In the genomic region with DNA sequence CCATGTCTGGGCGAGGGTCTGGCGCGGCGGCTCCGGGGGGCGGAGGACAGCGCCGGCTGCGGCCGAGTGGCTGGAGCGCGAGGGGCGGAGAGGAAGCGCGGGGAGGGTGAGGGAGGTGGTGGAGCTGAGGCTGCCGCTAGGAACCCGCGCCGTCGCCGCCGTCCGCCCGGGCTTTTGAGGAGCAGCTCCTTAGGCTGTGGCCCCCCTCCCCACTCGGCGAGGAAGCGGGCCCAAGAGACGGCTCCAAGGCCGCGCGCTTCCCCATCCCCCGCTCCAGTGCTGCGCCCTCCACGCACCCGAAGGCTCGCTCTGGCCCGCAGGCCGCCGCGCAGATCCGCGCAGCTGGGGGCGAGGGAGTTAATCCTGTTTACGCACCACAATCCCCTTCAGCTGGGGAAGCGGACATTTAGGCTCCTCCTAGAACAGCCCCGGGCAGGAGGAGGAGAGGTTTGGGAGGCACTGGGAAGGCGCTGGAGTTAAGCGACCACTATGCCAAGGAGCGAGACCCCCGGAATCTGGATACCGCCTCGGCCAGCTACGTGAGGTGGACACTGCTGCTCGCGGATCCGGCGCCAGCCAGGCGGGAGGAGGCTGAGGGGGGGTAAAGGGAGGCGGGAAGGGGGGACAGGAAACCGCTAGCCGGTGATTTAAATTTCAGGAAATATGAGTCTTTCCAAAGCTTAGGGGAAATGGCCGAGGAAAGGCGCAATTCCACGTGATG, we compare ENCODE assay signal across 8 cellular contexts. TPM values are rescaled to one million over a fixed set of nuclear protein-coding genes. Genes with fewer than 3 reads are reported as not detected.
DNase-seq lines count a peak whose midpoint lies in the region; ATAC-seq and TF ChIP-seq lines count a peak whose summit lies in the region.

CNRIP1 (minus strand) TSS at position 553 of the 721 bp plus-strand sequence; CDS start at position 4, 549 bp downstream.

- peak within 1 kb of the TSS; percentile 44 for H3K4me3 Mint-ChIP-seq in activated CD4-positive, alpha-beta memory T cell treated with anti-CD3 and anti-CD28 coated beads, Interleukin-2, amount 10 ng/mL, durations not matched to agents 7 days and 5 days

- TF ChIP-seq POLR2A in upper lobe of left lung (IDR thresholded peaks at IDR 0.05): peak in 3 of 4 donors; percentile 14 to 62 (median 36)

- H3K4me1 Mint-ChIP-seq in activated CD4-positive, alpha-beta memory T cell treated with anti-CD3 and anti-CD28 coated beads, Interleukin-2, amount 10 ng/mL, durations not matched to agents 7 days and 5 days: peaks cover 7% of the 10 kb centered on the region

- CTCF ChIA-PET in activated CD4-positive, alpha-beta memory T cell treated with anti-CD3 and anti-CD28 coated beads, Interleukin-2, amount 10 ng/mL, durations not matched to agents 7 days and 5 days (lab: Charles Lee): interaction anchor here (0.6 kb wide), 1 partner anchor 168 kb away, joined by 4 read pairs; no protein-coding TSS in a partner anchor

- peak within 1 kb of the TSS; percentile 78 for H3K9ac ChIP-seq in muscle layer of colon (ENCODE audit: low read length)

- H3K27ac ChIP-seq in muscle layer of colon (ENCODE audit: low read depth, low read length): peak within 1 kb of the TSS; percentile 87
- H3K27ac ChIP-seq in upper lobe of left lung: peak within 1 kb of the TSS; percentile 88 to 97 (median 92)

- peaks cover 7% of the 10 kb centered on the region for H3K36me3 ChIP-seq in muscle layer of colon (ENCODE audit: insufficient read depth, low read length)
- H3K36me3 ChIP-seq in upper lobe of left lung: peaks cover 0 to 11% (median 0%) of the 10 kb centered on the region in 4 donors

- no peaks in the 10 kb centered on the region for H3K9me3 Mint-ChIP-seq in activated CD4-positive, alpha-beta memory T cell treated with anti-CD3 and anti-CD28 coated beads, Interleukin-2, amount 10 ng/mL, durations not matched to agents 7 days and 5 days

- H3K4me3 ChIP-seq in fibroblast of the aortic adventitia (ENCODE audit: low read depth, low read length): peak within 1 kb of the TSS; percentile 85
- H3K4me3 ChIP-seq in muscle layer of colon (ENCODE audit: low read depth in 1 of 2, low read length in 2 of 2): peak within 1 kb of the TSS; percentile 78 to 80
- peak within 1 kb of the TSS; percentile 55 to 79 (median 68) for H3K4me3 ChIP-seq in upper lobe of left lung

- TF ChIP-seq EP300 in upper lobe of left lung (IDR thresholded peaks at IDR 0.05): no peak

- H3K4me1 ChIP-seq in muscle layer of colon (ENCODE audit: insufficient read depth, low read length) (no peaks in the 10 kb centered on the region), upper lobe of left lung (peaks cover 9 to 19% (median 18%) of the 10 kb centered on the region in 4 donors)

- DNase-seq in DMS53 (lab: John Stamatoyannopoulos, UW) (peak; percentile 76), DMS53 treated with DMSO at 0.1 percent for 48 hours (lab: John Stamatoyannopoulos, UW; ENCODE audit: unreplicated experiment) (no peak), NCI-H1105 treated with DMSO at 0.1 percent for 48 hours (lab: John Stamatoyannopoulos, UW) (peak; percentile 69), fibroblast of the aortic adventitia (ENCODE audit: low read depth) (peak; percentile 81), upper lobe of left lung (peak; percentile 27 to 91)
- no peak for DNase-seq in activated CD4-positive, alpha-beta memory T cell treated with anti-CD3 and anti-CD28 coated beads, Interleukin-2, amount 10 ng/mL, durations not matched to agents 7 days and 5 days
- DNase-seq in NK-92 treated with Interleukin-12 subunit alpha and Interleukin-12 subunit beta, amount 100 ng/mL, for 24 hours (lab: John Stamatoyannopoulos, UW): no peak

- H3K36me3 Mint-ChIP-seq in activated CD4-positive, alpha-beta memory T cell treated with anti-CD3 and anti-CD28 coated beads, Interleukin-2, amount 10 ng/mL, durations not matched to agents 7 days and 5 days (ENCODE audit: low read depth): no peaks in the 10 kb centered on the region

- H3K9me3 ChIP-seq in muscle layer of colon (ENCODE audit: low read length) (no peaks in the 10 kb centered on the region), upper lobe of left lung (no peaks in the 10 kb centered on the region)

- ATAC-seq in upper lobe of left lung (ENCODE audit: low FRiP score in 2 of 2): peak; percentile 76 to 92

- WGBS in upper lobe of left lung, 2 donors: 0 to 1% methylated on average over 12 to 38 of the region's 64 CpGs

- POLR2A ChIA-PET in activated CD4-positive, alpha-beta memory T cell treated with anti-CD3 and anti-CD28 coated beads, Interleukin-2, amount 10 ng/mL, durations not matched to agents 7 days and 5 days (lab: Charles Lee): interaction anchor here (0.5 kb wide), 1 partner anchor 116 kb away, joined by 3 read pairs; no protein-coding TSS in a partner anchor

- H3K27me3 ChIP-seq in muscle layer of colon (ENCODE audit: control insufficient read depth in 1 of 2, insufficient read depth in 2 of 2, low read length in 2 of 2) (no peaks in the 10 kb centered on the region), upper lobe of left lung (peaks cover 0 to 2% (median 0%) of the 10 kb centered on the region in 4 donors)

- H3K27me3 Mint-ChIP-seq in activated CD4-positive, alpha-beta memory T cell treated with anti-CD3 and anti-CD28 coated beads, Interleukin-2, amount 10 ng/mL, durations not matched to agents 7 days and 5 days: peaks cover 64% of the 10 kb centered on the region

- no peak within 1 kb of the TSS for H3K27ac Mint-ChIP-seq in activated CD4-positive, alpha-beta memory T cell treated with anti-CD3 and anti-CD28 coated beads, Interleukin-2, amount 10 ng/mL, durations not matched to agents 7 days and 5 days

- TF ChIP-seq CTCF in fibroblast of the aortic adventitia (IDR thresholded peaks at IDR 0.05; ENCODE audit: insufficient read depth, low read length) (no peak), upper lobe of left lung (IDR thresholded peaks at IDR 0.05) (peak in 1 of 6 experiments; percentile 18)

RNA-seq across cellular contexts. Expression of gene CNRIP1, which starts in this region (rescaled TPM):
- not detected for total RNA-seq in activated CD4-positive, alpha-beta memory T cell treated with anti-CD3 and anti-CD28 coated beads, Interleukin-2, amount 10 ng/mL, durations not matched to agents 7 days and 5 days
- 40.0 and 46.9 TPM in 2 replicates for total RNA-seq in fibroblast of the aortic adventitia (ENCODE audit: low replicate concordance)
- 10 to 100 TPM in 4 of 6 donors, 1 to 10 TPM in 2; 6.3 to 26.4 (median 10.8) TPM for total RNA-seq in upper lobe of left lung

Comparison
In these comparisons a context has a peak if more than half of its experiments do, and no peak if none do; other contexts are left out.
1. RNA of gene CNRIP1 (total RNA-seq): 40.0 to 46.9 TPM in fibroblast of the aortic adventitia and 6.3 to 26.4 TPM in upper lobe of left lung; not detected in activated CD4-positive, alpha-beta memory T cell treated with anti-CD3 and anti-CD28 coated beads, Interleukin-2, amount 10 ng/mL, durations not matched to agents 7 days and 5 days; every median in the first group is over 4 times any median in the second.
2. DNase-seq: peak in DMS53 (single experiment), NCI-H1105 treated with DMSO at 0.1 percent for 48 hours (single experiment), fibroblast of the aortic adventitia (single experiment) and upper lobe of left lung (2 of 2); none in DMS53 treated with DMSO at 0.1 percent for 48 hours (single experiment), activated CD4-positive, alpha-beta memory T cell treated with anti-CD3 and anti-CD28 coated beads, Interleukin-2, amount 10 ng/mL, durations not matched to agents 7 days and 5 days (single experiment) and NK-92 treated with Interleukin-12 subunit alpha and Interleukin-12 subunit beta, amount 100 ng/mL, for 24 hours (single experiment).
3. Peak in every context shown above with its lines, with median percentiles within 50 percentile points of each other: H3K4me3 ChIP-seq.